ENCODE assay signal across 28 cellular contexts in genomic region chr22:36554101-36554500, GRCh38. TPM values are rescaled to one million over a fixed set of nuclear protein-coding genes. Genes with fewer than 3 reads are reported as not detected.
A peak's percentile ranks its signal among the peaks of the same experiment; 100 is the strongest.
DNase-seq lines count a peak whose midpoint lies in the region; ATAC-seq and TF ChIP-seq lines count a peak whose summit lies in the region.
"Had no signal": no experiment of that assay in that cellular context is flagged by ENCODE, and none has a peak within 500 bp of the region (broad histone marks: within the 10 kb centered on the region; RNA-seq: fewer than 3 reads in every experiment).

No MANE protein-coding gene starts in this region.

- H4K20me1 ChIP-seq in H9 (ENCODE audit: control insufficient read depth, insufficient read depth, insufficient read length) = no peaks in the 10 kb centered on the region

- no peaks in the 10 kb centered on the region for H3K79me1 ChIP-seq in H9 (ENCODE audit: insufficient read depth, low read depth, low read length, poor library complexity, severe bottlenecking)

- intact Hi-C loops in mucosa of descending colon (cut with DNase I, micrococcal nuclease) = no loop called here

- H3K27ac ChIP-seq in H9 (ENCODE audit: insufficient read length, low read depth, low read length) = no peak overlapping the region
- H3K27ac ChIP-seq: 22Rv1, right lobe of liver, stomach had no signal

- no CpG with 5 or more reads among the region's 5 CpGs for WGBS in H9 (ENCODE audit: extremely low coverage, insufficient read length, low lambda C conversion rate)

- no peaks in the 10 kb centered on the region for H3K9me3 Mint-ChIP-seq in H9
- no peaks in the 10 kb centered on the region for H3K9me3 Mint-ChIP-seq in activated T-helper 17 cell treated with anti-CD3 and anti-CD28 coated beads, Interleukin-2, amount 50 U/mL, for 72 hours
- H3K9me3 Mint-ChIP-seq: activated T-cell treated with anti-CD3 and anti-CD28 coated beads, Interleukin-2, amount 50 U/mL, for 4 hours had no signal

- no peak overlapping the region for H3K27ac Mint-ChIP-seq in H9
- H3K27ac Mint-ChIP-seq in T-helper 17 cell = peak overlapping the region; percentile 29
- H3K27ac Mint-ChIP-seq in activated T-helper 17 cell treated with anti-CD3 and anti-CD28 coated beads, Interleukin-2, amount 50 U/mL, for 72 hours = no peak overlapping the region
- H3K27ac Mint-ChIP-seq: activated CD8-positive, alpha-beta memory T cell treated with anti-CD3 and anti-CD28 coated beads, Interleukin-2, amount 10 ng/mL, durations not matched to agents 7 days and 5 days; progenitor cell of endocrine pancreas had no signal

- no peak overlapping the region for H4K5ac ChIP-seq in H9 (ENCODE audit: insufficient read length, low read depth, low read length)

- H4K8ac ChIP-seq in H9 (replicated peaks; ENCODE audit: insufficient read length, low read depth, low read length) = no peak overlapping the region

- no peak overlapping the region for H3K18ac ChIP-seq in H9 (ENCODE audit: insufficient read length, low read depth, low read length)

- DNase-seq in DMS 273 (lab: John Stamatoyannopoulos, UW; ENCODE audit: unreplicated experiment) = peak; percentile 18
- no peak for DNase-seq in DMS 273 treated with DMSO at 0.1 percent for 48 hours (lab: John Stamatoyannopoulos, UW)
- peak; percentile 75 for DNase-seq in H9
- DNase-seq in T-helper 17 cell = no peak
- no peak for DNase-seq in mucosa of descending colon
- no peak for DNase-seq in NCI-H510A (lab: John Stamatoyannopoulos, UW)
- DNase-seq: activated CD8-positive, alpha-beta memory T cell treated with anti-CD3 and anti-CD28 coated beads, Interleukin-2, amount 10 ng/mL, durations not matched to agents 7 days and 5 days; activated naive CD4-positive, alpha-beta T cell; activated T-cell treated with anti-CD3 and anti-CD28 coated beads, Interleukin-2, amount 50 U/mL, for 4 hours; caudate nucleus; dermis blood vessel endothelial cell; glutamatergic neuron; IMR-90; left ventricle myocardium superior; NCI-H1092; NCI-H1694 treated with DMSO at 0.1 percent for 48 hours; NCI-H526; nucleus accumbens; right lobe of liver; stimulated activated CD4-positive, alpha-beta T cell treated with anti-CD3 and anti-CD28 coated beads, Interleukin-12 subunit alpha, Interleukin-12 subunit beta, amount 100 ng/mL, for 4 hours; stimulated activated CD4-positive, alpha-beta T cell treated with anti-CD3 and anti-CD28 coated beads, Interleukin-2, amount 100 ng/mL, for 48 hours; stomach; T-helper 1 cell had no signal

- H3K4ac ChIP-seq in H9 (ENCODE audit: low read depth, low read length) = no peak overlapping the region

- H3K4me1 ChIP-seq in H9 (ENCODE audit: insufficient read depth, low read length) (no peaks in the 10 kb centered on the region), mucosa of descending colon (ENCODE audit: low read depth) (no peaks in the 10 kb centered on the region)
- H3K4me1 ChIP-seq: right lobe of liver, stomach had no signal

- no peak overlapping the region for H3K23ac ChIP-seq in H9 (ENCODE audit: insufficient read length, low read depth, low read length)

- H2BK20ac ChIP-seq in H9 (ENCODE audit: low read depth, low read length, poor library complexity, severe bottlenecking) = no peak overlapping the region

- peaks cover 7 to 10% of the 10 kb centered on the region in 2 experiments for H3K4me1 Mint-ChIP-seq in H9
- H3K4me1 Mint-ChIP-seq in T-helper 17 cell = peaks cover 7% of the 10 kb centered on the region
- no peaks in the 10 kb centered on the region for H3K4me1 Mint-ChIP-seq in activated T-helper 17 cell treated with anti-CD3 and anti-CD28 coated beads, Interleukin-2, amount 50 U/mL, for 72 hours

- no peak overlapping the region for H3K4me2 ChIP-seq in H9 (ENCODE audit: insufficient read depth, insufficient read length, low read length)

- no peak overlapping the region for H2BK15ac ChIP-seq in H9 (ENCODE audit: low read depth, low read length)

- H3K27me3 Mint-ChIP-seq in H9 (ENCODE audit: low read depth) = peaks cover 22% of the 10 kb centered on the region
- peaks cover 56% of the 10 kb centered on the region for H3K27me3 Mint-ChIP-seq in T-helper 17 cell
- peaks cover 26% of the 10 kb centered on the region for H3K27me3 Mint-ChIP-seq in activated T-helper 17 cell treated with anti-CD3 and anti-CD28 coated beads, Interleukin-2, amount 50 U/mL, for 72 hours

- no peaks in the 10 kb centered on the region for H3K36me3 ChIP-seq in mucosa of descending colon (ENCODE audit: low read depth)
- H3K36me3 ChIP-seq: right lobe of liver, stomach had no signal

- H2AFZ ChIP-seq in H9 (ENCODE audit: low read length) = no peak overlapping the region

- no peak overlapping the region for H2BK120ac ChIP-seq in H9 (ENCODE audit: low read depth, low read length, poor library complexity, severe bottlenecking)

- no peak overlapping the region for H4K91ac ChIP-seq in H9 (ENCODE audit: insufficient read length, low read depth, low read length)

- H3K56ac ChIP-seq in H9 (ENCODE audit: insufficient read length, low read depth, low read length) = no peak overlapping the region

- no peak overlapping the region for H3K4me3 ChIP-seq in mucosa of descending colon
- H3K4me3 ChIP-seq: right lobe of liver, stomach had no signal

- no peak overlapping the region for H3T11ph ChIP-seq in H9 (ENCODE audit: low read length)

- H3K4me3 Mint-ChIP-seq in H9 (no peak overlapping the region), T-helper 17 cell (no peak overlapping the region)
- no peak overlapping the region for H3K4me3 Mint-ChIP-seq in activated T-helper 17 cell treated with anti-CD3 and anti-CD28 coated beads, Interleukin-2, amount 50 U/mL, for 72 hours
- H3K4me3 Mint-ChIP-seq: activated CD8-positive, alpha-beta memory T cell treated with anti-CD3 and anti-CD28 coated beads, Interleukin-2, amount 10 ng/mL, durations not matched to agents 7 days and 5 days; activated T-cell treated with anti-CD3 and anti-CD28 coated beads, Interleukin-2, amount 50 U/mL, for 4 hours had no signal

- H3K27me3 ChIP-seq in H9 (ENCODE audit: insufficient read depth, low read length) = peaks cover 3% of the 10 kb centered on the region; the same call in 1 of the 2 replicates
- H3K27me3 ChIP-seq: right lobe of liver had no signal

- H3K9ac ChIP-seq in H9 (ENCODE audit: extremely low read depth, insufficient read length, low read length) = no peak overlapping the region

- TF ChIP-seq CTCF in H9 (conservative IDR thresholded peaks at IDR 0.05) (no peak), mucosa of descending colon (IDR thresholded peaks at IDR 0.05) (no peak)

- H3K36me3 Mint-ChIP-seq in H9 (ENCODE audit: insufficient read depth in 1 of 3, low read depth in 3 of 3) = no peaks in the 10 kb centered on the region
- H3K36me3 Mint-ChIP-seq in T-helper 17 cell (ENCODE audit: low read depth) = peaks cover 8% of the 10 kb centered on the region
- H3K36me3 Mint-ChIP-seq in activated T-helper 17 cell treated with anti-CD3 and anti-CD28 coated beads, Interleukin-2, amount 50 U/mL, for 72 hours (ENCODE audit: low read depth) = no peaks in the 10 kb centered on the region
- H3K36me3 Mint-ChIP-seq: activated CD8-positive, alpha-beta memory T cell treated with anti-CD3 and anti-CD28 coated beads, Interleukin-2, amount 10 ng/mL, durations not matched to agents 7 days and 5 days had no signal

- H2BK5ac ChIP-seq in H9 (ENCODE audit: insufficient read length, low read length) = no peak overlapping the region

- no peak overlapping the region for H2BK12ac ChIP-seq in H9 (ENCODE audit: insufficient read length, low read depth, low read length)

- no peaks in the 10 kb centered on the region for H3K23me2 ChIP-seq in H9 (ENCODE audit: insufficient read length, low read depth, low read length, poor library complexity, severe bottlenecking)

- no peak overlapping the region for H3K14ac ChIP-seq in H9 (ENCODE audit: insufficient read depth, low read length)

- H2AK5ac ChIP-seq in H9 (ENCODE audit: insufficient read length, low read length) = no peak overlapping the region

- H3K9me3 ChIP-seq in H9 (ENCODE audit: control insufficient read depth, low read depth, low read length) (no peaks in the 10 kb centered on the region), T-helper 17 cell (ENCODE audit: control insufficient read depth, low read length, poor library complexity, severe bottlenecking) (no peaks in the 10 kb centered on the region), mucosa of descending colon (no peaks in the 10 kb centered on the region)
- H3K9me3 ChIP-seq: right lobe of liver, stomach had no signal

- H3K79me2 ChIP-seq in H9 (ENCODE audit: insufficient read depth, low read length) = no peaks in the 10 kb centered on the region

- ATAC-seq in T-helper 17 cell (no peak), mucosa of descending colon (peak; percentile 52), HG02852 (IDR thresholded peaks at IDR 0.05; ENCODE audit: unreplicated experiment) (no peak)
- ATAC-seq in activated T-helper 17 cell treated with anti-CD3 and anti-CD28 coated beads, Interleukin-2, amount 50 U/mL, for 72 hours (replicated peaks) = no peak
- ATAC-seq: activated CD8-positive, alpha-beta memory T cell treated with anti-CD3 and anti-CD28 coated beads, Interleukin-2, amount 10 ng/mL, durations not matched to agents 7 days and 5 days; activated T-cell treated with anti-CD3 and anti-CD28 coated beads, Interleukin-2, amount 50 U/mL, for 4 hours; esophagus mucosa; left ventricle myocardium superior; right lobe of liver had no signal

RNA-seq across cellular contexts. Expression of gene EIF3D, which starts 25.1 kb away (rescaled TPM):
- 189 and 198 TPM in 2 replicates for total RNA-seq in H9 (2021)
- 100 to 1,000 TPM; 231 to 239 TPM for total RNA-seq in T-helper 17 cell
- 100 to 1,000 TPM; 135 to 145 (median 142) TPM for total RNA-seq in mucosa of descending colon
- total RNA-seq in activated T-helper 17 cell treated with anti-CD3 and anti-CD28 coated beads, Interleukin-2, amount 50 U/mL, for 72 hours = 100 to 1,000 TPM; 307 to 329 TPM

RNA-seq across cellular contexts. Expression of gene FOXRED2, which starts 47.3 kb away (rescaled TPM):
- 31.3 and 34.4 TPM in 2 replicates for total RNA-seq in H9 (2021)
- total RNA-seq in T-helper 17 cell = 1 to 10 TPM; 1.0 to 1.3 TPM
- 1 to 10 TPM; 2.8 to 8.6 (median 6.4) TPM for total RNA-seq in mucosa of descending colon
- total RNA-seq in activated T-helper 17 cell treated with anti-CD3 and anti-CD28 coated beads, Interleukin-2, amount 50 U/mL, for 72 hours = 10 to 100 TPM; 12.3 to 18.0 TPM

Comparison
In these comparisons a context has a peak if more than half of its experiments do, and no peak if none do; other contexts are left out.
1. DNase-seq: peak in DMS 273 (single experiment) and H9 (single experiment); none in DMS 273 treated with DMSO at 0.1 percent for 48 hours (single experiment), T-helper 17 cell (0 of 3), mucosa of descending colon (0 of 3) and NCI-H510A (single experiment).